In the genomic region with DNA sequence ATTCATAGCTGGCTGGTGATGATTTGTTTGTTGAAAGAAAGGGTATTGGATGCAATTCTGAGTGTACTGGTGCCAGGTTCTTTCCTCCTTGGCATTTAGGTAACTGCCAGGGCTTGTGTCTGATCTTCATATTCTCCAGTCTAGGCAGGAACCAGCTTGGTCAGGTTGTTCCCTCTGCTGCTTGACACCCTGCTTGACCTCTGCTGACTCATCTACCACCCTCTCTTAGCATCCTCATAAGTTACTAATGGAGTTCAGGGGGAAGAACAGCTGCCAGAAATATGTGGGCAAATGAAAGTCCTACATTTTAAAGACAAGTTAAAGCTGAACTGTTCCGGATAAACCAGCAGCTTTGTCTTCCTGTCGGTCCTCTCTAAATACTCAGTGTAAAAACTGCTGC, we compare ENCODE assay signal across 10 cellular contexts.
DNase-seq lines count a peak whose midpoint lies in the region; ATAC-seq and TF ChIP-seq lines count a peak whose summit lies in the region.
"Had no signal": no experiment of that assay in that cellular context is flagged by ENCODE, and none has a peak within 500 bp of the region (broad histone marks: within the 10 kb centered on the region; RNA-seq: fewer than 3 reads in every experiment).

No MANE protein-coding gene starts in this region.

- no peak overlapping the region for H3K4me3 ChIP-seq in AG09309 (ENCODE audit: control insufficient read depth, low read depth, low read length)
- no peak overlapping the region for H3K4me3 ChIP-seq in HFF-Myc (replicated peaks; ENCODE audit: low read depth, low read length)
- H3K4me3 ChIP-seq in fibroblast of pulmonary artery (replicated peaks; ENCODE audit: low read depth, low read length), result no peak overlapping the region

- TF ChIP-seq CTCF in AG09309 (IDR thresholded peaks at IDR 0.05; ENCODE audit: control insufficient read depth, insufficient read depth, low read depth, low read length, missing control alignments) (no peak), HFF-Myc (IDR thresholded peaks at IDR 0.05; ENCODE audit: low read depth, low read length, missing control alignments) (no peak), fibroblast of pulmonary artery (IDR thresholded peaks at IDR 0.05; ENCODE audit: low read length, missing control alignments) (no peak), GM10266 (IDR thresholded peaks at IDR 0.05; ENCODE audit: control insufficient read depth, insufficient read depth, low read depth, missing control alignments) (no peak)

- no peak for ATAC-seq in GM19328 (IDR thresholded peaks at IDR 0.05; ENCODE audit: unreplicated experiment)

- DNase-seq in AG09309 (ENCODE audit: low read depth), result peak; percentile 71
- peak; percentile 94 for DNase-seq in HFF-Myc (ENCODE audit: extremely low read depth, low read depth)
- DNase-seq in NCI-H2196 treated with DMSO at 0.1 percent for 48 hours (lab: John Stamatoyannopoulos, UW; ENCODE audit: unreplicated experiment), result peak; percentile 35
- peak; percentile 44 for DNase-seq in fibroblast of pulmonary artery (ENCODE audit: low read depth)
- DNase-seq in GM10266 (ENCODE audit: extremely low spot score), result no peak
- no peak for DNase-seq in NCI-H146 treated with DMSO at 0.1 percent for 48 hours (lab: John Stamatoyannopoulos, UW; ENCODE audit: unreplicated experiment)
- no peak for DNase-seq in activated CD8-positive, alpha-beta memory T cell treated with anti-CD3 and anti-CD28 coated beads for 24 hours
- DNase-seq: CD4-positive, CD25-positive, alpha-beta regulatory T cell; stimulated activated CD4-positive, alpha-beta T cell treated with anti-CD3 and anti-CD28 coated beads, Interleukin-1b, Interleukin-23, amount 100 ng/mL, for 48 hours had no signal

Comparison
In these comparisons a context has a peak if more than half of its experiments do, and no peak if none do; other contexts are left out.
1. DNase-seq: peak in AG09309 (single experiment), HFF-Myc (single experiment), NCI-H2196 treated with DMSO at 0.1 percent for 48 hours (single experiment) and fibroblast of pulmonary artery (single experiment); none in GM10266 (single experiment), NCI-H146 treated with DMSO at 0.1 percent for 48 hours (single experiment) and activated CD8-positive, alpha-beta memory T cell treated with anti-CD3 and anti-CD28 coated beads for 24 hours (single experiment).